14 cellular contexts compared by ENCODE assay signal in the genomic region with DNA sequence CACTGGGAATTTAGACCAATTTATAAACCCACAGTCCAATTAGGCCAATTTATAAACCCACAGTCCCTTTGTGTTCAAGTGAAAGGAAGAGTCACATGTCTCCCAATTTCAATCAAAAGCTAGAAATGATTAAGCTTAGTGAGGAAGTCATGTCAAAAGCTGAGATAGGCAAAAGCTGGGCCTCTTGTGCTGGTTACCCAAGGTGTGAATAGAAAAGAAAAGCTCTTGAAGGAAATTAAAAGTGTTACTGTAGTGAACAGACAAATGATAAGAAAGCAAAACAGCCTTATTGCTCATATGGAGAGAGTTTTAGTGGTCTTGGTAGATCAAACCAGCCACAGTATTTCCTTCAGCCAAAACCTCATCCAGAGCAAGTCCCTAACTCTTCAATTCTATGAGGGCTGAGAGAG.
DNase-seq lines count a peak whose midpoint lies in the region; ATAC-seq and TF ChIP-seq lines count a peak whose summit lies in the region.
"Had no signal": no experiment of that assay in that cellular context is flagged by ENCODE, and none has a peak within 500 bp of the region (broad histone marks: within the 10 kb centered on the region; RNA-seq: fewer than 3 reads in every experiment).

No MANE protein-coding gene starts in this region.

- peak; percentile 47 for ATAC-seq in activated CD8-positive, alpha-beta T cell treated with anti-CD3 and anti-CD28 coated beads for 36 hours
- no peak for ATAC-seq in activated CD8-positive, alpha-beta T cell treated with anti-CD3 and anti-CD28 coated beads, Interleukin-2, amount 10 ng/mL, durations not matched to agents 7 days and 5 days
- peak; percentile 66 for ATAC-seq in GM19463 (IDR thresholded peaks at IDR 0.05; ENCODE audit: unreplicated experiment)
- peak; percentile 36 for ATAC-seq in stimulated activated naive CD8-positive, alpha-beta T cell treated with anti-CD3 and anti-CD28 coated beads, Interleukin-15, Interleukin-2, amounts not matched to agents 100 U/mL and 50 U/mL, for 24 hours
- ATAC-seq: A549, K562 had no signal

- no peak overlapping the region for H3K27ac Mint-ChIP-seq in activated CD8-positive, alpha-beta T cell treated with anti-CD3 and anti-CD28 coated beads for 36 hours
- no peak overlapping the region for H3K27ac Mint-ChIP-seq in activated CD8-positive, alpha-beta T cell treated with anti-CD3 and anti-CD28 coated beads, Interleukin-2, amount 10 ng/mL, durations not matched to agents 7 days and 5 days
- H3K27ac Mint-ChIP-seq: H9 had no signal

- no peak for DNase-seq in activated CD8-positive, alpha-beta T cell treated with anti-CD3 and anti-CD28 coated beads for 36 hours
- no peak for DNase-seq in activated CD8-positive, alpha-beta T cell treated with anti-CD3 and anti-CD28 coated beads, Interleukin-2, amount 10 ng/mL, durations not matched to agents 7 days and 5 days
- peak; percentile 62 for DNase-seq in Jurkat, Clone E6-1 (ENCODE audit: low read depth, low spot score)
- no peak for DNase-seq in stimulated activated naive CD8-positive, alpha-beta T cell treated with anti-CD3 and anti-CD28 coated beads, Interleukin-15, Interleukin-2, amounts not matched to agents 100 U/mL and 50 U/mL, for 24 hours
- DNase-seq in NCI-H2107 treated with DMSO at 0.1 percent for 48 hours (lab: John Stamatoyannopoulos, UW; ENCODE audit: unreplicated experiment) (no peak), DMS79 (lab: John Stamatoyannopoulos, UW) (no peak), NCI-H524 (lab: John Stamatoyannopoulos, UW) (no peak)
- DNase-seq: DMS153, H9, NCI-H2107, NCI-H345 had no signal

- no peaks in the 10 kb centered on the region for H3K36me3 Mint-ChIP-seq in activated CD8-positive, alpha-beta T cell treated with anti-CD3 and anti-CD28 coated beads for 36 hours (ENCODE audit: low read depth)
- no peaks in the 10 kb centered on the region for H3K36me3 Mint-ChIP-seq in activated CD8-positive, alpha-beta T cell treated with anti-CD3 and anti-CD28 coated beads, Interleukin-2, amount 10 ng/mL, durations not matched to agents 7 days and 5 days (ENCODE audit: low read depth)

- CTCF ChIA-PET in activated CD8-positive, alpha-beta T cell treated with anti-CD3 and anti-CD28 coated beads for 36 hours (lab: Charles Lee), result no interaction called here
- CTCF ChIA-PET in activated CD8-positive, alpha-beta T cell treated with anti-CD3 and anti-CD28 coated beads, Interleukin-2, amount 10 ng/mL, durations not matched to agents 7 days and 5 days (lab: Charles Lee), result no interaction called here

- intact Hi-C loops in activated CD8-positive, alpha-beta T cell treated with anti-CD3 and anti-CD28 coated beads for 36 hours (cut with micrococcal nuclease), result no loop called here

- no peak overlapping the region for H3K4me3 ChIP-seq in Jurkat, Clone E6-1 (ENCODE audit: low read length)
- H3K4me3 ChIP-seq: A549, K562 had no signal

- no peak for TF ChIP-seq CTCF in activated CD8-positive, alpha-beta T cell treated with anti-CD3 and anti-CD28 coated beads for 36 hours (IDR thresholded peaks at IDR 0.05)

- no peaks in the 10 kb centered on the region for H3K9me3 Mint-ChIP-seq in activated CD8-positive, alpha-beta T cell treated with anti-CD3 and anti-CD28 coated beads for 36 hours
- peaks cover 5% of the 10 kb centered on the region for H3K9me3 Mint-ChIP-seq in activated CD8-positive, alpha-beta T cell treated with anti-CD3 and anti-CD28 coated beads, Interleukin-2, amount 10 ng/mL, durations not matched to agents 7 days and 5 days (ENCODE audit: insufficient read depth)

- POLR2A ChIA-PET in activated CD8-positive, alpha-beta T cell treated with anti-CD3 and anti-CD28 coated beads for 36 hours (lab: Charles Lee), result no interaction called here
- POLR2A ChIA-PET in activated CD8-positive, alpha-beta T cell treated with anti-CD3 and anti-CD28 coated beads, Interleukin-2, amount 10 ng/mL, durations not matched to agents 7 days and 5 days (lab: Charles Lee), result no interaction called here

- no peak overlapping the region for H3K4me3 Mint-ChIP-seq in activated CD8-positive, alpha-beta T cell treated with anti-CD3 and anti-CD28 coated beads for 36 hours
- H3K4me3 Mint-ChIP-seq in activated CD8-positive, alpha-beta T cell treated with anti-CD3 and anti-CD28 coated beads, Interleukin-2, amount 10 ng/mL, durations not matched to agents 7 days and 5 days, result no peak overlapping the region
- H3K4me3 Mint-ChIP-seq: H9 had no signal

- H3K4me1 Mint-ChIP-seq in activated CD8-positive, alpha-beta T cell treated with anti-CD3 and anti-CD28 coated beads for 36 hours (ENCODE audit: low read depth), result peaks cover 5% of the 10 kb centered on the region
- H3K4me1 Mint-ChIP-seq in activated CD8-positive, alpha-beta T cell treated with anti-CD3 and anti-CD28 coated beads, Interleukin-2, amount 10 ng/mL, durations not matched to agents 7 days and 5 days (ENCODE audit: low read depth), result no peaks in the 10 kb centered on the region
- H3K4me1 Mint-ChIP-seq: H9 had no signal

- H3K27me3 Mint-ChIP-seq in activated CD8-positive, alpha-beta T cell treated with anti-CD3 and anti-CD28 coated beads for 36 hours, result no peaks in the 10 kb centered on the region
- H3K27me3 Mint-ChIP-seq in activated CD8-positive, alpha-beta T cell treated with anti-CD3 and anti-CD28 coated beads, Interleukin-2, amount 10 ng/mL, durations not matched to agents 7 days and 5 days (ENCODE audit: low read depth), result no peaks in the 10 kb centered on the region
